In genomic region chr6:84379142-84379541, GRCh38 we compare ENCODE assay signal across 34 cellular contexts.
"Had no signal": no experiment of that assay in that cellular context is flagged by ENCODE, and none has a peak within 500 bp of the region (broad histone marks: within the 10 kb centered on the region; RNA-seq: fewer than 3 reads in every experiment).

No MANE protein-coding gene starts in this region.

- H3K4me1 Mint-ChIP-seq: activated CD4-positive, alpha-beta memory T cell treated with anti-CD3 and anti-CD28 coated beads, Interleukin-2, amount 10 ng/mL, durations not matched to agents 7 days and 5 days; activated CD4-positive, alpha-beta T cell treated with anti-CD3 and anti-CD28 coated beads, Interleukin-2, amount 10 ng/mL, durations not matched to agents 7 days and 5 days; activated naive CD4-positive, alpha-beta T cell treated with anti-CD3 and anti-CD28 coated beads, Interleukin-2, amount 50 U/mL, for 24 hours; activated naive CD8-positive, alpha-beta T cell treated with anti-CD3 and anti-CD28 coated beads for 36 hours; activated naive CD8-positive, alpha-beta T cell treated with anti-CD3 and anti-CD28 coated beads, Interleukin-2, amount 50 U/mL, for 24 hours; T-helper 17 cell; WTC11 had no signal

- H3K9me3 ChIP-seq: adrenal gland, gastrocnemius medialis had no signal

- H3K36me3 Mint-ChIP-seq: activated naive CD4-positive, alpha-beta T cell treated with anti-CD3 and anti-CD28 coated beads, Interleukin-2, amount 50 U/mL, for 24 hours; activated naive CD8-positive, alpha-beta T cell treated with anti-CD3 and anti-CD28 coated beads for 36 hours; WTC11 had no signal

- H3K27ac ChIP-seq: adrenal gland, body of pancreas, esophagus muscularis mucosa, foreskin keratinocyte, gastrocnemius medialis, heart left ventricle, VCaP had no signal

- DNase-seq: activated CD4-positive, alpha-beta memory T cell treated with anti-CD3 and anti-CD28 coated beads, Interleukin-2, amount 10 ng/mL, durations not matched to agents 7 days and 5 days; activated CD4-positive, alpha-beta T cell treated with anti-CD3 and anti-CD28 coated beads for 1 hour; activated CD4-positive, alpha-beta T cell treated with anti-CD3 and anti-CD28 coated beads for 4 hours; activated CD4-positive, alpha-beta T cell treated with anti-CD3 and anti-CD28 coated beads, Interleukin-2, amount 10 ng/mL, durations not matched to agents 7 days and 5 days; activated CD4-positive, alpha-beta T cell treated with anti-CD3 and anti-CD28 coated beads, Interleukin-2, amount 50 U/mL, for 4 hours; activated effector memory CD4-positive, alpha-beta T cell treated with anti-CD3 and anti-CD28 coated beads, Interleukin-2, amount 50 U/mL, for 16 hours; activated naive CD4-positive, alpha-beta T cell treated with anti-CD3 and anti-CD28 coated beads for 36 hours; activated naive CD8-positive, alpha-beta T cell treated with anti-CD3 and anti-CD28 coated beads for 36 hours; activated naive CD8-positive, alpha-beta T cell treated with anti-CD3 and anti-CD28 coated beads, Interleukin-2, amount 50 U/mL, for 24 hours; activated T-cell treated with anti-CD3 and anti-CD28 coated beads, Interleukin-2, amount 50 U/mL, for 1 hour; activated T-cell treated with anti-CD3 and anti-CD28 coated beads, Interleukin-2, amount 50 U/mL, for 48 hours; adrenal gland; amygdala; aorta; body of pancreas; caudate nucleus; cortex of kidney; dermis blood vessel endothelial cell; effector CD4-positive, alpha-beta T cell; effector memory CD8-positive, alpha-beta T cell; erythroblast; foreskin keratinocyte; gastrocnemius medialis; glutamatergic neuron; heart left ventricle; T-helper 17 cell had no signal

- H3K27ac Mint-ChIP-seq: activated CD4-positive, alpha-beta memory T cell treated with anti-CD3 and anti-CD28 coated beads, Interleukin-2, amount 10 ng/mL, durations not matched to agents 7 days and 5 days; activated CD4-positive, alpha-beta T cell treated with anti-CD3 and anti-CD28 coated beads, Interleukin-2, amount 10 ng/mL, durations not matched to agents 7 days and 5 days; activated naive CD4-positive, alpha-beta T cell treated with anti-CD3 and anti-CD28 coated beads for 36 hours; activated naive CD4-positive, alpha-beta T cell treated with anti-CD3 and anti-CD28 coated beads, Interleukin-2, amount 50 U/mL, for 24 hours; activated naive CD8-positive, alpha-beta T cell treated with anti-CD3 and anti-CD28 coated beads for 36 hours; activated naive CD8-positive, alpha-beta T cell treated with anti-CD3 and anti-CD28 coated beads, Interleukin-2, amount 50 U/mL, for 24 hours; activated T-helper 1 cell treated with anti-CD3 and anti-CD28 coated beads, Interleukin-12 subunit alpha, Interleukin-12 subunit beta, Interleukin-2, Interleukin-4 antibody, amounts not matched to agents 30 ng/mL and 10 ng/mL and 1 ng/mL, durations not matched to agents 14 hours and 24 hours and 36 hours; activated T-helper 2 cell treated with anti-CD3 and anti-CD28 coated beads, Interferon-gamma antibody, Interleukin-2, Interleukin-4, amounts not matched to agents 10 μg/mL and 5 μg/mL and 100 μg/mL, durations not matched to agents 14 hours and 24 hours and 36 hours; effector memory CD8-positive, alpha-beta T cell; T-helper 17 cell; WTC11 had no signal

- H3K4me1 ChIP-seq: adrenal gland, body of pancreas, esophagus muscularis mucosa, foreskin keratinocyte, gastrocnemius medialis, heart left ventricle had no signal

- H3K36me3 ChIP-seq: adrenal gland, esophagus muscularis mucosa, gastrocnemius medialis, heart left ventricle had no signal

- H3K4me3 Mint-ChIP-seq: activated CD4-positive, alpha-beta memory T cell treated with anti-CD3 and anti-CD28 coated beads, Interleukin-2, amount 10 ng/mL, durations not matched to agents 7 days and 5 days; activated CD4-positive, alpha-beta T cell treated with anti-CD3 and anti-CD28 coated beads, Interleukin-2, amount 10 ng/mL, durations not matched to agents 7 days and 5 days; activated naive CD4-positive, alpha-beta T cell treated with anti-CD3 and anti-CD28 coated beads for 36 hours; activated naive CD4-positive, alpha-beta T cell treated with anti-CD3 and anti-CD28 coated beads, Interleukin-2, amount 50 U/mL, for 24 hours; activated naive CD8-positive, alpha-beta T cell treated with anti-CD3 and anti-CD28 coated beads for 36 hours; activated naive CD8-positive, alpha-beta T cell treated with anti-CD3 and anti-CD28 coated beads, Interleukin-2, amount 50 U/mL, for 24 hours; activated T-helper 1 cell treated with anti-CD3 and anti-CD28 coated beads, Interleukin-12 subunit alpha, Interleukin-12 subunit beta, Interleukin-2, Interleukin-4 antibody, amounts not matched to agents 30 ng/mL and 10 ng/mL and 1 ng/mL, durations not matched to agents 14 hours and 24 hours and 36 hours; effector memory CD8-positive, alpha-beta T cell; T-helper 17 cell; WTC11 had no signal

- H3K9me3 Mint-ChIP-seq: activated CD4-positive, alpha-beta memory T cell treated with anti-CD3 and anti-CD28 coated beads, Interleukin-2, amount 10 ng/mL, durations not matched to agents 7 days and 5 days; activated naive CD4-positive, alpha-beta T cell treated with anti-CD3 and anti-CD28 coated beads for 36 hours; activated naive CD4-positive, alpha-beta T cell treated with anti-CD3 and anti-CD28 coated beads, Interleukin-2, amount 50 U/mL, for 24 hours; activated naive CD8-positive, alpha-beta T cell treated with anti-CD3 and anti-CD28 coated beads, Interleukin-2, amount 50 U/mL, for 24 hours; activated T-helper 2 cell treated with anti-CD3 and anti-CD28 coated beads, Interferon-gamma antibody, Interleukin-2, Interleukin-4, amounts not matched to agents 10 μg/mL and 5 μg/mL and 100 μg/mL, durations not matched to agents 14 hours and 24 hours and 36 hours had no signal

- FAIRE-seq: colon, TTC549 had no signal

- H3K4me3 ChIP-seq: adrenal gland, body of pancreas, esophagus muscularis mucosa, gastrocnemius medialis, heart left ventricle had no signal

- H3K27me3 ChIP-seq: adrenal gland, body of pancreas, esophagus muscularis mucosa, foreskin keratinocyte, gastrocnemius medialis, heart left ventricle had no signal

- ATAC-seq: activated naive CD8-positive, alpha-beta T cell treated with anti-CD3 and anti-CD28 coated beads, Interleukin-2, amount 50 U/mL, for 24 hours; body of pancreas; effector memory CD8-positive, alpha-beta T cell; foreskin keratinocyte; gastrocnemius medialis; heart left ventricle; T-helper 17 cell; WTC11 had no signal

- H3K27me3 Mint-ChIP-seq: activated CD4-positive, alpha-beta memory T cell treated with anti-CD3 and anti-CD28 coated beads, Interleukin-2, amount 10 ng/mL, durations not matched to agents 7 days and 5 days; activated CD4-positive, alpha-beta T cell treated with anti-CD3 and anti-CD28 coated beads, Interleukin-2, amount 10 ng/mL, durations not matched to agents 7 days and 5 days; activated naive CD4-positive, alpha-beta T cell treated with anti-CD3 and anti-CD28 coated beads, Interleukin-2, amount 50 U/mL, for 24 hours; activated naive CD8-positive, alpha-beta T cell treated with anti-CD3 and anti-CD28 coated beads for 36 hours; activated naive CD8-positive, alpha-beta T cell treated with anti-CD3 and anti-CD28 coated beads, Interleukin-2, amount 50 U/mL, for 24 hours; effector memory CD8-positive, alpha-beta T cell; T-helper 17 cell had no signal
